Comparison of ENCODE assay signal across 27 cellular contexts in genomic region chr22:38770257-38770949, GRCh38.
"Had no signal": no experiment of that assay in that cellular context is flagged by ENCODE, and none has a peak within 500 bp of the region (broad histone marks: within the 10 kb centered on the region; RNA-seq: fewer than 3 reads in every experiment).

No MANE protein-coding gene starts in this region.

- H3K27ac Mint-ChIP-seq: memory B cell; nephron; stimulated activated naive CD8-positive, alpha-beta T cell treated with anti-CD3 and anti-CD28 coated beads, Interleukin-15, Interleukin-2, amounts not matched to agents 100 ng/mL and 50 ng/mL, for 24 hours had no signal

- H3K4me1 Mint-ChIP-seq: neural crest cell had no signal

- H3K4me3 ChIP-seq: left lung, lung, right atrium auricular region, skin epidermis, suprapubic skin, thoracic aorta, tibial artery, upper lobe of right lung had no signal

- H3K9me3 ChIP-seq: left lung, neutrophil, right atrium auricular region, suprapubic skin, thoracic aorta, tibial artery, upper lobe of right lung had no signal

- H3K9ac ChIP-seq: parathyroid adenoma had no signal

- H3K36me3 ChIP-seq: left lung, neutrophil, right atrium auricular region, suprapubic skin, thoracic aorta, tibial artery, upper lobe of right lung had no signal

- H3K4me1 ChIP-seq: left lung, parathyroid adenoma, upper lobe of right lung had no signal

- H3K36me3 Mint-ChIP-seq: memory B cell; naive thymus-derived CD8-positive, alpha-beta T cell had no signal

- H3K27me3 Mint-ChIP-seq: memory B cell; stimulated activated naive CD8-positive, alpha-beta T cell treated with anti-CD3 and anti-CD28 coated beads, Interleukin-15, Interleukin-2, amounts not matched to agents 100 ng/mL and 50 ng/mL, for 24 hours had no signal

- H3K4me3 Mint-ChIP-seq: memory B cell; naive thymus-derived CD8-positive, alpha-beta T cell; nephron; neural crest cell; stimulated activated naive CD8-positive, alpha-beta T cell treated with anti-CD3 and anti-CD28 coated beads, Interleukin-15, Interleukin-2, amounts not matched to agents 100 ng/mL and 50 ng/mL, for 24 hours had no signal

- H3K9me3 Mint-ChIP-seq: memory B cell; naive thymus-derived CD8-positive, alpha-beta T cell; nephron; neural crest cell; stimulated activated naive CD8-positive, alpha-beta T cell treated with anti-CD3 and anti-CD28 coated beads, Interleukin-15, Interleukin-2, amounts not matched to agents 100 ng/mL and 50 ng/mL, for 24 hours had no signal

- H3K27ac ChIP-seq: left lung, neutrophil, parathyroid adenoma, right atrium auricular region, skin epidermis, suprapubic skin, thoracic aorta, tibial artery, upper lobe of right lung had no signal

- H3K27me3 ChIP-seq: neutrophil, right atrium auricular region, suprapubic skin, upper lobe of right lung had no signal

- FAIRE-seq: keratinocyte, urothelium cell line had no signal

- DNase-seq: hippocampal formation; left colon; left lung; naive thymus-derived CD8-positive, alpha-beta T cell; occipital lobe; stimulated activated CD4-positive, alpha-beta T cell treated with anti-CD3 and anti-CD28 coated beads, Interleukin-12 subunit alpha, Interleukin-12 subunit beta, amount 100 ng/mL, for 4 hours; stimulated activated CD4-positive, alpha-beta T cell treated with anti-CD3 and anti-CD28 coated beads, Interleukin-15, amount 100 ng/mL, for 24 hours; stimulated activated CD4-positive, alpha-beta T cell treated with anti-CD3 and anti-CD28 coated beads, Interleukin-2, amount 100 ng/mL, for 24 hours; stimulated activated CD4-positive, alpha-beta T cell treated with anti-CD3 and anti-CD28 coated beads, Interleukin-4, amount 100 ng/mL, for 1 hour; stimulated activated naive CD4-positive, alpha-beta T cell; tibial artery; trophoblast cell; upper lobe of right lung had no signal

- ATAC-seq: left colon; left lung; naive thymus-derived CD8-positive, alpha-beta T cell; sciatic nerve; upper lobe of right lung had no signal
